ENCODE assay signal across 22 cellular contexts in genomic region chr11:43842021-43842420, GRCh38.
"Had no signal": no experiment of that assay in that cellular context is flagged by ENCODE, and none has a peak within 500 bp of the region (broad histone marks: within the 10 kb centered on the region; RNA-seq: fewer than 3 reads in every experiment).

No MANE protein-coding gene starts in this region.

- H3K27ac Mint-ChIP-seq: natural killer cell treated with Interleukin-12 subunit alpha and Interleukin-12 subunit beta and Interleukin-15 and Interleukin-18, amount 100 ng/mL, for 72 hours; nephron progenitor cell; stimulated activated effector memory CD8-positive, alpha-beta T cell treated with anti-CD3 and anti-CD28 coated beads, Interleukin-12 subunit alpha, Interleukin-12 subunit beta, amount 100 ng/mL, for 72 hours; stimulated activated naive B cell treated with anti-CD40 and anti-IgM and Interleukin-4, amounts not matched to agents 10 μg/mL and 1 μg/mL and 100 μg/mL, for 72 hours; stimulated activated naive CD8-positive, alpha-beta T cell treated with anti-CD3 and anti-CD28 coated beads, Interleukin-15, Interleukin-2, amounts not matched to agents 100 ng/mL and 50 ng/mL, for 24 hours had no signal

- H3K9me3 Mint-ChIP-seq: natural killer cell treated with Interleukin-12 subunit alpha and Interleukin-12 subunit beta and Interleukin-15 and Interleukin-18, amount 100 ng/mL, for 72 hours; nephron progenitor cell; neural crest cell; stimulated activated effector memory CD8-positive, alpha-beta T cell treated with anti-CD3 and anti-CD28 coated beads, Interleukin-12 subunit alpha, Interleukin-12 subunit beta, amount 100 ng/mL, for 72 hours; stimulated activated naive B cell treated with anti-CD40 and anti-IgM and Interleukin-4, amounts not matched to agents 10 μg/mL and 1 μg/mL and 100 μg/mL, for 72 hours; stimulated activated naive CD8-positive, alpha-beta T cell treated with anti-CD3 and anti-CD28 coated beads, Interleukin-15, Interleukin-2, amounts not matched to agents 100 ng/mL and 50 ng/mL, for 24 hours had no signal

- DNase-seq: nephron progenitor cell; nucleus accumbens; pancreas; psoas muscle; right cardiac atrium; right lobe of liver; sigmoid colon; small intestine; stimulated activated CD4-positive, alpha-beta T cell treated with anti-CD3 and anti-CD28 coated beads, Interleukin-15, amount 100 ng/mL, for 24 hours; stimulated activated CD4-positive, alpha-beta T cell treated with anti-CD3 and anti-CD28 coated beads, Interleukin-2, amount 100 ng/mL, for 24 hours; stimulated activated CD4-positive, alpha-beta T cell treated with anti-CD3 and anti-CD28 coated beads, Interleukin-2, amount 100 ng/mL, for 48 hours; stimulated activated CD4-positive, alpha-beta T cell treated with anti-CD3 and anti-CD28 coated beads, Interleukin-4, amount 100 ng/mL, for 24 hours; stimulated activated naive B cell treated with anti-CD40 and anti-IgM and Interleukin-4, amounts not matched to agents 10 μg/mL and 1 μg/mL and 100 μg/mL, for 72 hours; stimulated activated naive CD4-positive, alpha-beta T cell treated with Interleukin-2 at 50 U/mL for 16 hours; stomach; thyroid gland; trophoblast cell; upper lobe of left lung had no signal

- ATAC-seq: natural killer cell treated with Interleukin-12 subunit alpha and Interleukin-12 subunit beta and Interleukin-15 and Interleukin-18, amount 100 ng/mL, for 72 hours; pancreas; psoas muscle; right cardiac atrium; right lobe of liver; stimulated activated effector memory CD8-positive, alpha-beta T cell treated with anti-CD3 and anti-CD28 coated beads, Interleukin-12 subunit alpha, Interleukin-12 subunit beta, amount 100 ng/mL, for 72 hours; stimulated activated naive B cell treated with anti-CD40 and anti-IgM and Interleukin-4, amounts not matched to agents 10 μg/mL and 1 μg/mL and 100 μg/mL, for 72 hours had no signal

- H3K27me3 Mint-ChIP-seq: natural killer cell treated with Interleukin-12 subunit alpha and Interleukin-12 subunit beta and Interleukin-15 and Interleukin-18, amount 100 ng/mL, for 72 hours; stimulated activated naive B cell treated with anti-CD40 and anti-IgM and Interleukin-4, amounts not matched to agents 10 μg/mL and 1 μg/mL and 100 μg/mL, for 72 hours; stimulated activated naive CD8-positive, alpha-beta T cell treated with anti-CD3 and anti-CD28 coated beads, Interleukin-15, Interleukin-2, amounts not matched to agents 100 ng/mL and 50 ng/mL, for 24 hours had no signal

- H3K4me3 Mint-ChIP-seq: natural killer cell treated with Interleukin-12 subunit alpha and Interleukin-12 subunit beta and Interleukin-15 and Interleukin-18, amount 100 ng/mL, for 72 hours; nephron progenitor cell; neural crest cell; stimulated activated effector memory CD8-positive, alpha-beta T cell treated with anti-CD3 and anti-CD28 coated beads, Interleukin-12 subunit alpha, Interleukin-12 subunit beta, amount 100 ng/mL, for 72 hours; stimulated activated naive B cell treated with anti-CD40 and anti-IgM and Interleukin-4, amounts not matched to agents 10 μg/mL and 1 μg/mL and 100 μg/mL, for 72 hours; stimulated activated naive CD8-positive, alpha-beta T cell treated with anti-CD3 and anti-CD28 coated beads, Interleukin-15, Interleukin-2, amounts not matched to agents 100 ng/mL and 50 ng/mL, for 24 hours had no signal

- H3K4me1 Mint-ChIP-seq: nephron progenitor cell; neural crest cell; stimulated activated effector memory CD8-positive, alpha-beta T cell treated with anti-CD3 and anti-CD28 coated beads, Interleukin-12 subunit alpha, Interleukin-12 subunit beta, amount 100 ng/mL, for 72 hours; stimulated activated naive B cell treated with anti-CD40 and anti-IgM and Interleukin-4, amounts not matched to agents 10 μg/mL and 1 μg/mL and 100 μg/mL, for 72 hours had no signal
